ENCODE assay signal across 8 cellular contexts in the genomic region with DNA sequence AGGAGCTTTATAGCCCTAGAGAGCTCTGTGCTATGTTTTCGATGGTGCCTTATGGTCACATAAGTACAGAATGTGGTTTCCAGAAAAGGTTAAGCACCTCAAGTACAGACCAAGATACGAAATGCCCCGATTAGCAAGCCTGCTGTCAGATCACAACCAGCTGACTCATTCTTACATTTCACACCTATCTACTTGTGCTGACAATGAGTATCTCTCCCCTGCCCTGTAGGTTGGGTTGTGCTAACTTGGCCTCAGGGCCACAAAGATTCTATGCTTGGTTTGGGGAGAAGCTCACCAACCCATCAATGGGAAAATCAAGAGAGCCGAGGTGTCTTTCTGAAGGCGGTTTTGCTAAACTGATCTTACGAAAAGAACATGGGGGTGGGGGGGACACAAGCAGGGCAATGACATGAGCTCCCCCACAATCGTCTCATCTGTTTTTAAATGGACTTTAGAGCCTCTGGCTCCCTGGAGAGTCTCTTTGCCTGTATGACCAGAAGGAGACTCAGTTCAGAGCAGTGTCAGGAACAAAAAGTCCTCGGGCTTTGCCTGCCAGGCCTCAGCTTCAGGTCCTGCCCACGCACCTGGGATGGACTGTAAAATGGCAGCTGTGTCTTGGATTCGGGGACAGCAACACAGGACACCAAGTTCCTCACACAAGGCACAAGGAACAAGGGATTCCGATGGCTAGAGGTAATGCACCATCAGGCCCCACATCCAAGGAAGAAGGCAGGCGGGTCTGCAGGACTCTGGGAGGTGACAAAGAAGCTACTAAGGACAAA. TPM values are rescaled to one million over a fixed set of nuclear protein-coding genes. Genes with fewer than 3 reads are reported as not detected.
DNase-seq lines count a peak whose midpoint lies in the region; ATAC-seq lines count a peak whose summit lies in the region.

No MANE protein-coding gene starts in this region.

- H3K36me3 ChIP-seq in skeletal muscle tissue (ENCODE audit: control insufficient read depth in 3 of 3, insufficient read depth in 3 of 3, low read length in 3 of 3) = peaks cover 0 to 4% (median 0%) of the 10 kb centered on the region in 3 donors

- peak; percentile 98 for ATAC-seq in GM19467 (IDR thresholded peaks at IDR 0.05; ENCODE audit: unreplicated experiment)
- peak; percentile 86 for ATAC-seq in HG03354 (IDR thresholded peaks at IDR 0.05; ENCODE audit: poor library complexity, severe bottlenecking, unreplicated experiment)

- H3K27ac Mint-ChIP-seq in activated naive CD4-positive, alpha-beta T cell treated with anti-CD3 and anti-CD28 coated beads for 36 hours = peak overlapping the region; percentile 46

- no peak overlapping the region for H3K4me3 ChIP-seq in skeletal muscle tissue (ENCODE audit: low read length in 3 of 3)

- H3K27me3 ChIP-seq in skeletal muscle tissue (ENCODE audit: control insufficient read depth in 3 of 3, insufficient read depth in 3 of 3, low read length in 3 of 3) = no peaks in the 10 kb centered on the region

- peaks cover 69 to 83% (median 81%) of the 10 kb centered on the region in 3 donors for H3K4me1 ChIP-seq in skeletal muscle tissue (ENCODE audit: control insufficient read depth in 3 of 3, insufficient read depth in 3 of 3, low read length in 3 of 3)

- H3K4me3 Mint-ChIP-seq in activated naive CD4-positive, alpha-beta T cell treated with anti-CD3 and anti-CD28 coated beads for 36 hours = no peak overlapping the region

- H3K27me3 Mint-ChIP-seq in activated naive CD4-positive, alpha-beta T cell treated with anti-CD3 and anti-CD28 coated beads for 36 hours (ENCODE audit: low read depth) = no peaks in the 10 kb centered on the region

- H3K9me3 Mint-ChIP-seq in activated naive CD4-positive, alpha-beta T cell treated with anti-CD3 and anti-CD28 coated beads for 36 hours = no peaks in the 10 kb centered on the region

- DNase-seq in activated naive CD4-positive, alpha-beta T cell treated with anti-CD3 and anti-CD28 coated beads for 36 hours = peak; percentile 83
- no peak for DNase-seq in CD1c-positive myeloid dendritic cell (ENCODE audit: extremely low spot score)
- no peak for DNase-seq in head of caudate nucleus
- DNase-seq in germinal center (ENCODE audit: low spot score) = no peak
- DNase-seq in NCI-H2107 (lab: John Stamatoyannopoulos, UW) = no peak

- intact Hi-C loops in activated naive CD4-positive, alpha-beta T cell treated with anti-CD3 and anti-CD28 coated beads for 36 hours (cut with micrococcal nuclease) = loop anchor here (1.0 to 5.0 kb wide), 9 partner anchors 7 to 113 kb away; a partner anchor contains a TSS
- intact Hi-C loops in head of caudate nucleus (cut with DNase I) = loop anchor here (5.0 kb wide), 1 partner anchor 48 kb away; no protein-coding TSS in a partner anchor

- peaks cover 74% of the 10 kb centered on the region for H3K4me1 Mint-ChIP-seq in activated naive CD4-positive, alpha-beta T cell treated with anti-CD3 and anti-CD28 coated beads for 36 hours (ENCODE audit: low read depth)

- H3K9ac ChIP-seq in skeletal muscle tissue (ENCODE audit: low read depth in 1 of 3, low read length in 3 of 3) = no peak overlapping the region

- H3K27ac ChIP-seq in skeletal muscle tissue (ENCODE audit: low read depth, low read length) = peak overlapping the region; percentile 64

- H3K36me3 Mint-ChIP-seq in activated naive CD4-positive, alpha-beta T cell treated with anti-CD3 and anti-CD28 coated beads for 36 hours (ENCODE audit: low read depth) = peaks cover 14% of the 10 kb centered on the region

- CTCF ChIA-PET in activated naive CD4-positive, alpha-beta T cell treated with anti-CD3 and anti-CD28 coated beads for 36 hours (lab: Charles Lee) = interaction anchor here (0.9 to 5.7 kb wide), 13 partner anchors 8 to 148 kb away, joined by 3 to 58 read pairs (median 5); no protein-coding TSS in a partner anchor

- no peaks in the 10 kb centered on the region for H3K9me3 ChIP-seq in skeletal muscle tissue (ENCODE audit: control insufficient read depth in 3 of 3, low read length in 3 of 3)

RNA-seq across cellular contexts. Expression of a gene that starts 55.1 kb away (rescaled TPM):
- total RNA-seq in activated naive CD4-positive, alpha-beta T cell treated with anti-CD3 and anti-CD28 coated beads for 36 hours = 10 to 100 TPM; 11.8 to 11.9 TPM
- 32.4 TPM for total RNA-seq in skeletal muscle tissue
